Comparison of ENCODE assay signal across 7 cellular contexts in the genomic region with DNA sequence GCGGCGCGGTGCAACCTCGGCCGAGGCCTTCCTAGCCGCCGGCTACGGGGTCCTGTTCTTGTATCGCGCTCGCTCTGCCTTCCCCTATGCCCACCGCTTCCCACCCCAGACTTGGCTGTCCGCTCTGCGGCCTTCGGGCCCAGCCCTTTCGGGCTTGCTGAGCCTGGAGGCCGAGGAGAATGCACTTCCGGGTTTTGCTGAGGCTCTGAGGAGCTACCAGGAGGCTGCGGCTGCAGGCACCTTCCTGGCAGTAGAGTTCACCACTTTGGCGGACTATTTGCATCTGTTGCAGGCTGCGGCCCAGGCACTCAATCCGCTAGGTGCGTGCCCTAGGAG. TPM values are rescaled to one million over a fixed set of nuclear protein-coding genes. Genes with fewer than 3 reads are reported as not detected.
DNase-seq lines count a peak whose midpoint lies in the region; ATAC-seq, FAIRE-seq and TF ChIP-seq lines count a peak whose summit lies in the region.

No MANE protein-coding gene starts in this region.

- peak; percentile 73 for ATAC-seq in HCT116

- CTCF ChIA-PET in HCT116 (lab: Charles Lee) = interaction anchor here (1.5 kb wide), 1 partner anchor 23 kb away, joined by 4 read pairs; no protein-coding TSS in a partner anchor

- H3K9ac ChIP-seq in HCT116 (ENCODE audit: low read length) (peak overlapping the region; percentile 94), MM.1S (ENCODE audit: low read length) (peak overlapping the region; percentile 95)

- peak overlapping the region; percentile 88 to 95 for H3K4me3 ChIP-seq in HCT116 (replicated peaks in 1 of 2; ENCODE audit: low read depth in 1 of 2, low read length in 2 of 2)
- H3K4me3 ChIP-seq in MM.1S (ENCODE audit: low read length) = peak overlapping the region; percentile 89

- H3K4me1 ChIP-seq in HCT116 (ENCODE audit: control insufficient read depth in 1 of 2, insufficient read depth in 2 of 2, low read length in 2 of 2) (peaks cover 0 to 16% of the 10 kb centered on the region in 2 experiments; a peak in 3 of 4 replicates), MM.1S (ENCODE audit: low read length) (peaks cover 9% of the 10 kb centered on the region)

- peaks cover 14% of the 10 kb centered on the region; the same call in 1 of the 2 replicates for H3F3A ChIP-seq in MM.1S (ENCODE audit: insufficient read depth, low read length)

- intact Hi-C loops in HCT116 (cut with micrococcal nuclease) = loop anchor here (5.0 kb wide), 1 partner anchor 119 kb away; a partner anchor contains a TSS

- no peak for FAIRE-seq in GM12891 (lab: Jason Lieb, UNC)

- peaks cover 19 to 22% of the 10 kb centered on the region in 2 experiments; a peak in 3 of 4 replicates for H3K36me3 ChIP-seq in HCT116 (ENCODE audit: control insufficient read depth in 1 of 2, insufficient read depth in 2 of 2, low read length in 2 of 2)
- H3K36me3 ChIP-seq in MM.1S (replicated peaks; ENCODE audit: insufficient read depth, low read length) = no peaks in the 10 kb centered on the region

- no TSS peak for BruUV-seq in HCT116 (replicated peaks; lab: Mats Ljungman, UMichigan)

- H3K9me3 ChIP-seq in HCT116 (ENCODE audit: control insufficient read depth in 1 of 2, insufficient read depth in 1 of 2, low read depth in 1 of 2, low read length in 2 of 2) (no peaks in the 10 kb centered on the region), MM.1S (replicated peaks; ENCODE audit: insufficient read depth, low read length) (no peaks in the 10 kb centered on the region)

- peak; percentile 66 for DNase-seq in GM12891 (ENCODE audit: insufficient read length, low spot score)
- DNase-seq in HCT116 (ENCODE audit: low read depth, low spot score) = no peak
- DNase-seq in MM.1S = peak; percentile 81
- DNase-seq in UCSD-AML1 (lab: John Stamatoyannopoulos, UW; ENCODE audit: unreplicated experiment) = peak; percentile 81
- peak; percentile 54 for DNase-seq in cerebellar cortex (ENCODE audit: low spot score)
- DNase-seq in stimulated activated CD4-positive, alpha-beta T cell treated with anti-CD3 and anti-CD28 coated beads, Interleukin-2, amount 100 ng/mL, for 48 hours = peak; percentile 44

- no peaks in the 10 kb centered on the region for H3K27me3 ChIP-seq in HCT116 (ENCODE audit: insufficient read depth, low read length)
- H3K27me3 ChIP-seq in MM.1S (replicated peaks; ENCODE audit: insufficient read depth, low read length) = no peaks in the 10 kb centered on the region
- H3K27me3 ChIP-seq in layer of hippocampus (ENCODE audit: control insufficient read depth, insufficient read depth, low read length) = no peaks in the 10 kb centered on the region

- POLR2A ChIA-PET in HCT116 (lab: Charles Lee) = interaction anchor here (1.1 kb wide), 1 partner anchor 11 kb away, joined by 4 read pairs; no protein-coding TSS in a partner anchor

- H4K20me1 ChIP-seq in HCT116 (ENCODE audit: insufficient read depth) (no peaks in the 10 kb centered on the region), MM.1S (ENCODE audit: insufficient read depth, low read length) (no peaks in the 10 kb centered on the region)

- H3K27ac ChIP-seq in HCT116 (ENCODE audit: low read depth, low read length) (peak overlapping the region; percentile 93), MM.1S (ENCODE audit: low read length) (peak overlapping the region; percentile 84), layer of hippocampus (ENCODE audit: low read depth, low read length) (peak overlapping the region; percentile 88)

- H3K9me2 ChIP-seq in HCT116 (ENCODE audit: insufficient read depth) (no peaks in the 10 kb centered on the region), MM.1S (replicated peaks; ENCODE audit: insufficient read depth, low read length) (no peaks in the 10 kb centered on the region)

- peak overlapping the region; percentile 95 for H3K4me2 ChIP-seq in HCT116 (ENCODE audit: low read length)
- H3K4me2 ChIP-seq in MM.1S (ENCODE audit: low read depth, low read length) = peak overlapping the region; percentile 99

- H3K79me2 ChIP-seq in HCT116 (ENCODE audit: insufficient read depth, low read length) = peaks cover 18% of the 10 kb centered on the region
- H3K79me2 ChIP-seq in MM.1S (ENCODE audit: low read length) = peaks cover 16% of the 10 kb centered on the region

- TF ChIP-seq POLR2A in GM12891 (IDR thresholded peaks at IDR 0.05; ENCODE audit: low read depth, low read length) (peak; percentile 53; the same call in 1 of the 2 replicates), HCT116 (IDR thresholded peaks at IDR 0.05; ENCODE audit: borderline replicate concordance, extremely low read depth, insufficient read depth, insufficient read length) (no peak)

- RAD21 ChIA-PET in HCT116 (lab: Charles Lee; ENCODE audit: low non-redundant PET in 1 of 2, low total read pairs in 2 of 2, uncharacterized antibody in 2 of 2, unreplicated experiment in 2 of 2) = no interaction called here

- TF ChIP-seq CTCF in HCT116 (IDR thresholded peaks at IDR 0.05 in 2 of 3, conservative IDR thresholded peaks at IDR 0.05 in 1 of 3; ENCODE audit: borderline replicate concordance in 1 of 3, insufficient read depth in 1 of 3, low read depth in 2 of 3, low read length in 2 of 3) (no peak), MM.1S (IDR thresholded peaks at IDR 0.05; ENCODE audit: low read length) (no peak)

- TF ChIP-seq RAD21 in HCT116 (IDR thresholded peaks at IDR 0.05; ENCODE audit: low read depth) = no peak

- H2AFZ ChIP-seq in HCT116 (ENCODE audit: low read depth, low read length, poor library complexity, severe bottlenecking) = no peak overlapping the region
- peak overlapping the region; percentile 100 for H2AFZ ChIP-seq in MM.1S (ENCODE audit: low read length)

TF ChIP-seq in GM12891, 5 proteins besides CTCF, POLR2A, EP300 and RAD21:
- TF ChIP-seq PAX5 (IDR thresholded peaks at IDR 0.05; ENCODE audit: insufficient read depth, low read length, severe bottlenecking) (no peak), SPI1 (IDR thresholded peaks at IDR 0.05; ENCODE audit: low read depth, low read length) (peak; percentile 69)

TF ChIP-seq in HCT116, 20 proteins besides CTCF, POLR2A, EP300 and RAD21:
- TF ChIP-seq JUND (IDR thresholded peaks at IDR 0.05) (no peak), CEBPB (IDR thresholded peaks at IDR 0.05; ENCODE audit: low read depth) (no peak), EZH2 (IDR thresholded peaks at IDR 0.05) (no peak), SIN3A (IDR thresholded peaks at IDR 0.05; ENCODE audit: low read depth) (no peak), FOSL1 (IDR thresholded peaks at IDR 0.05; ENCODE audit: low read depth) (no peak), EGR1 (IDR thresholded peaks at IDR 0.05; ENCODE audit: low read depth) (no peak), EZH2phosphoT487 (IDR thresholded peaks at IDR 0.05; ENCODE audit: borderline replicate concordance) (no peak), ELF1 (IDR thresholded peaks at IDR 0.05; ENCODE audit: borderline replicate concordance, low read depth) (peak; percentile 97), ZFX (IDR thresholded peaks at IDR 0.05) (peak; percentile 86), ZNF274 (IDR thresholded peaks at IDR 0.05; ENCODE audit: low read depth, low read length) (no peak)
- TF ChIP-seq, protein P1, sequence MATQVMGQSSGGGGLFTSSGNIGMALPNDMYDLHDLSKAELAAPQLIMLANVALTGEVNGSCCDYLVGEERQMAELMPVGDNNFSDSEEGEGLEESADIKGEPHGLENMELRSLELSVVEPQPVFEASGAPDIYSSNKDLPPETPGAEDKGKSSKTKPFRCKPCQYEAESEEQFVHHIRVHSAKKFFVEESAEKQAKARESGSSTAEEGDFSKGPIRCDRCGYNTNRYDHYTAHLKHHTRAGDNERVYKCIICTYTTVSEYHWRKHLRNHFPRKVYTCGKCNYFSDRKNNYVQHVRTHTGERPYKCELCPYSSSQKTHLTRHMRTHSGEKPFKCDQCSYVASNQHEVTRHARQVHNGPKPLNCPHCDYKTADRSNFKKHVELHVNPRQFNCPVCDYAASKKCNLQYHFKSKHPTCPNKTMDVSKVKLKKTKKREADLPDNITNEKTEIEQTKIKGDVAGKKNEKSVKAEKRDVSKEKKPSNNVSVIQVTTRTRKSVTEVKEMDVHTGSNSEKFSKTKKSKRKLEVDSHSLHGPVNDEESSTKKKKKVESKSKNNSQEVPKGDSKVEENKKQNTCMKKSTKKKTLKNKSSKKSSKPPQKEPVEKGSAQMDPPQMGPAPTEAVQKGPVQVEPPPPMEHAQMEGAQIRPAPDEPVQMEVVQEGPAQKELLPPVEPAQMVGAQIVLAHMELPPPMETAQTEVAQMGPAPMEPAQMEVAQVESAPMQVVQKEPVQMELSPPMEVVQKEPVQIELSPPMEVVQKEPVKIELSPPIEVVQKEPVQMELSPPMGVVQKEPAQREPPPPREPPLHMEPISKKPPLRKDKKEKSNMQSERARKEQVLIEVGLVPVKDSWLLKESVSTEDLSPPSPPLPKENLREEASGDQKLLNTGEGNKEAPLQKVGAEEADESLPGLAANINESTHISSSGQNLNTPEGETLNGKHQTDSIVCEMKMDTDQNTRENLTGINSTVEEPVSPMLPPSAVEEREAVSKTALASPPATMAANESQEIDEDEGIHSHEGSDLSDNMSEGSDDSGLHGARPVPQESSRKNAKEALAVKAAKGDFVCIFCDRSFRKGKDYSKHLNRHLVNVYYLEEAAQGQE (IDR thresholded peaks at IDR 0.05; ENCODE audit: low read depth) = no peak
- TF ChIP-seq, protein P2, sequence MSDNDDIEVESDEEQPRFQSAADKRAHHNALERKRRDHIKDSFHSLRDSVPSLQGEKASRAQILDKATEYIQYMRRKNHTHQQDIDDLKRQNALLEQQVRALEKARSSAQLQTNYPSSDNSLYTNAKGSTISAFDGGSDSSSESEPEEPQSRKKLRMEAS (IDR thresholded peaks at IDR 0.05) = no peak

RNA-seq across cellular contexts. Expression of a gene that starts 0.4 kb away (rescaled TPM):
- polyA plus RNA-seq in GM12891 (2012; ENCODE audit: low read depth, missing spikeins) = 49.1 TPM
- total RNA-seq in HCT116 (2021; ENCODE audit: unreplicated experiment) = 53.2 TPM
- polyA plus RNA-seq in HCT116 (2012) = 32.1 and 36.0 TPM in 2 replicates

RNA-seq across cellular contexts. Expression of a gene that starts 0.9 kb away (rescaled TPM):
- polyA plus RNA-seq in GM12891 (2012; ENCODE audit: low read depth, missing spikeins) = 0.63 TPM
- 0.25 TPM for total RNA-seq in HCT116 (2021; ENCODE audit: unreplicated experiment)
- polyA plus RNA-seq in HCT116 (2012) = 0.51 and 0.77 TPM in 2 replicates

RNA-seq across cellular contexts. Expression of a gene that starts 6.4 kb away (rescaled TPM):
- 0.36 TPM for polyA plus RNA-seq in GM12891 (2012; ENCODE audit: low read depth, missing spikeins)
- 2.0 TPM for total RNA-seq in HCT116 (2021; ENCODE audit: unreplicated experiment)
- 0.47 and 0.86 TPM in 2 replicates for polyA plus RNA-seq in HCT116 (2012)
